Comparison of ENCODE assay signal across 20 cellular contexts in the genomic region with DNA sequence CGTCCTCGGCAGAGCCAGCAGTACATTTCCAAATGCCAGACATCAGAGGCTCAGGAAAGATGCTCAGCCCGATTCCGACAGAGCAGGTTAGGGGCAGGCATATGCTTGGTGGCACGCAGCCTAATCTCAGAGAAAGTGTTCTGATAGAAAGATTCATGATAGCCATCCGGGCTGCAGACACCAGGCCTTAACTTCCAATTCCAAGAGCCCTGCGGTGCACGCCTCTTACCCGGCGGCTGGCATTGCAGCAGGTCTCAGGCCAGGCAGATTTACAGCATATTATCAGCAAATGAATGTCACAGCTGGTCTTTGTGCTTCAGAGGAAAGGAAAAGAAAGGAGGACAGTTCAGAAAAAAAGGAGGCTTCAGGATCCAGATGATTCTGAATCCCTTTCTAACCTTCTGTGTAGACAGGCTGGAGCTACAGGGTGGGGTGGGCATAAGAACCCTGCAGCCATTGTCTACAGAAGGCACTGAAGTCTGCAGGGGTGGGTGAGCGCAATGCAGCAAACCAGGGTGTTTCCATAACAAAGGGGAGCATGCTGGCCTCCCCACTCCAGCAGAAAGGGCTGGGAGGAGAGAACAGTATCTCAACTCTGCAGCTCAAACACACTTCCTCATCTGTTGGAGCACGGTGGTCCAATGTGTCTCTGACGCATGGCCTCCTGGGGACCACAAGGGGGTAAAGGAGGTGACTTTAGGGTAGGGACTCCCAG.
DNase-seq lines count a peak whose midpoint lies in the region; ATAC-seq and TF ChIP-seq lines count a peak whose summit lies in the region.
"Had no signal": no experiment of that assay in that cellular context is flagged by ENCODE, and none has a peak within 500 bp of the region (broad histone marks: within the 10 kb centered on the region; RNA-seq: fewer than 3 reads in every experiment).

No MANE protein-coding gene starts in this region.

- no peak overlapping the region for H2AK5ac ChIP-seq in H9 (ENCODE audit: insufficient read length, low read length)
- H2AK5ac ChIP-seq in neuronal stem cell (ENCODE audit: low read depth, low read length): no peak overlapping the region

- no CpG with 5 or more reads among the region's 13 CpGs for WGBS in H9 (ENCODE audit: extremely low coverage, insufficient read length, low lambda C conversion rate)
- WGBS in iPS DF 6.9 (ENCODE audit: insufficient coverage, insufficient read length): no CpG with 5 or more reads among the region's 13 CpGs
- WGBS in neuronal stem cell (ENCODE audit: extremely low coverage in 2 of 2, insufficient read length in 2 of 2, insufficient replicate concordance in 1 of 2), 2 donors: no CpG with 5 or more reads among the region's 13 CpGs

- POLR2A ChIA-PET in CD4-positive, alpha-beta T cell (lab: Charles Lee): no interaction called here

- H3K9me3 ChIP-seq in H9 (ENCODE audit: control insufficient read depth, low read depth, low read length): no peaks in the 10 kb centered on the region
- H3K9me3 ChIP-seq in iPS DF 6.9 (ENCODE audit: control insufficient read depth, insufficient read depth, low read length): no peaks in the 10 kb centered on the region
- H3K9me3 ChIP-seq in neuronal stem cell (replicated peaks in 1 of 2; ENCODE audit: control insufficient read depth in 2 of 2, insufficient read depth in 1 of 2, low read depth in 1 of 2, low read length in 2 of 2): no peaks in the 10 kb centered on the region
- no peaks in the 10 kb centered on the region for H3K9me3 ChIP-seq in CD4-positive, alpha-beta T cell (ENCODE audit: control insufficient read depth, low read length)
- H3K9me3 ChIP-seq: A549 had no signal

- H3K27me3 Mint-ChIP-seq in H9 (ENCODE audit: low read depth): peaks cover 5% of the 10 kb centered on the region
- H3K27me3 Mint-ChIP-seq in CD4-positive, alpha-beta T cell: peaks cover 14% of the 10 kb centered on the region
- H3K27me3 Mint-ChIP-seq: CD8-positive, alpha-beta memory T cell had no signal

- no peak overlapping the region for H4K5ac ChIP-seq in H9 (ENCODE audit: insufficient read length, low read depth, low read length)

- DNase-seq in H9 (peak; percentile 67), iPS DF 6.9 (ENCODE audit: low read depth, low spot score) (peak; percentile 33), neuronal stem cell (ENCODE audit: low spot score) (no peak), GDM1 (lab: John Stamatoyannopoulos, UW) (no peak)
- no peak for DNase-seq in CD4-positive, alpha-beta T cell
- DNase-seq: CD8-positive, alpha-beta memory T cell; DMS53; EL; HCEC 1CT; NCI-H1092 treated with DMSO at 0.1 percent for 48 hours; NCI-H146; NCI-H2081; NCI-H2171 treated with DMSO at 0.1 percent for 48 hours; NCI-H748 treated with DMSO at 0.1 percent for 48 hours; OCI-M1; Right ventricle myocardium superior had no signal

- no peak overlapping the region for H2BK120ac ChIP-seq in H9 (ENCODE audit: low read depth, low read length, poor library complexity, severe bottlenecking)
- H2BK120ac ChIP-seq in neuronal stem cell (ENCODE audit: low read depth, low read length): no peak overlapping the region

- no peak overlapping the region for H3K4ac ChIP-seq in H9 (ENCODE audit: low read depth, low read length)
- H3K4ac ChIP-seq in neuronal stem cell (ENCODE audit: low read length): no peak overlapping the region

- intact Hi-C loops in CD4-positive, alpha-beta T cell (cut with DNase I, micrococcal nuclease): no loop called here

- no peak overlapping the region for H2AFZ ChIP-seq in H9 (ENCODE audit: low read length)
- H2AFZ ChIP-seq in neuronal stem cell (ENCODE audit: low read length): no peak overlapping the region

- H3K4me1 Mint-ChIP-seq in H9: peaks cover 33 to 50% of the 10 kb centered on the region in 2 experiments
- H3K4me1 Mint-ChIP-seq in CD4-positive, alpha-beta T cell (ENCODE audit: low read depth): no peaks in the 10 kb centered on the region
- H3K4me1 Mint-ChIP-seq: CD8-positive, alpha-beta memory T cell had no signal

- no peaks in the 10 kb centered on the region for H3K79me1 ChIP-seq in H9 (ENCODE audit: insufficient read depth, low read depth, low read length, poor library complexity, severe bottlenecking)
- H3K79me1 ChIP-seq in neuronal stem cell (ENCODE audit: low read depth, low read length): no peaks in the 10 kb centered on the region

- no peak overlapping the region for H2BK15ac ChIP-seq in H9 (ENCODE audit: low read depth, low read length)
- no peak overlapping the region for H2BK15ac ChIP-seq in neuronal stem cell (ENCODE audit: low read length)

- H3K4me2 ChIP-seq in H9 (ENCODE audit: insufficient read depth, insufficient read length, low read length) (peak overlapping the region; percentile 0), neuronal stem cell (ENCODE audit: insufficient read depth, low read length, poor library complexity, severe bottlenecking) (no peak overlapping the region)
- H3K4me2 ChIP-seq: A549; BLaER1 treated with 17β-estradiol and CSF1 and Interleukin-3, amounts not matched to agents 10 nM and 100 nM had no signal

- peak overlapping the region; percentile 29 for H3K18ac ChIP-seq in H9 (ENCODE audit: insufficient read length, low read depth, low read length)
- H3K18ac ChIP-seq in neuronal stem cell (ENCODE audit: low read length): peak overlapping the region; percentile 68

- H3K79me2 ChIP-seq in H9 (ENCODE audit: insufficient read depth, low read length): no peaks in the 10 kb centered on the region

- H2BK12ac ChIP-seq in H9 (ENCODE audit: insufficient read length, low read depth, low read length) (no peak overlapping the region), neuronal stem cell (ENCODE audit: low read length) (no peak overlapping the region)

- TF ChIP-seq CTCF in H9 (conservative IDR thresholded peaks at IDR 0.05): no peak
- no peak for TF ChIP-seq CTCF in CD4-positive, alpha-beta T cell (IDR thresholded peaks at IDR 0.05)

- H4K91ac ChIP-seq in H9 (ENCODE audit: insufficient read length, low read depth, low read length): no peak overlapping the region
- no peak overlapping the region for H4K91ac ChIP-seq in neuronal stem cell (ENCODE audit: low read depth, low read length, poor library complexity)

- ATAC-seq in SK-N-SH treated with all-trans-retinoic acid at 6 μM for 48 hours (peak; percentile 55; the same call in 2 of the 3 replicates), GM19397 (IDR thresholded peaks at IDR 0.05; ENCODE audit: unreplicated experiment) (no peak)
- no peak for ATAC-seq in CD4-positive, alpha-beta T cell (ENCODE audit: poor library complexity)
- ATAC-seq: A549 had no signal

- H3T11ph ChIP-seq in H9 (ENCODE audit: low read length): no peak overlapping the region

- no peaks in the 10 kb centered on the region for H4K20me1 ChIP-seq in H9 (ENCODE audit: control insufficient read depth, insufficient read depth, insufficient read length)
- H4K20me1 ChIP-seq: BLaER1 treated with 17β-estradiol and CSF1 and Interleukin-3, amounts not matched to agents 10 nM and 100 nM had no signal

- H2BK5ac ChIP-seq in H9 (ENCODE audit: insufficient read length, low read length): no peak overlapping the region
- H2BK5ac ChIP-seq in neuronal stem cell (ENCODE audit: low read length): no peak overlapping the region

- H3K23me2 ChIP-seq in H9 (ENCODE audit: insufficient read length, low read depth, low read length, poor library complexity, severe bottlenecking): no peaks in the 10 kb centered on the region

- H4K8ac ChIP-seq in H9 (replicated peaks; ENCODE audit: insufficient read length, low read depth, low read length) (no peak overlapping the region), neuronal stem cell (ENCODE audit: low read depth, low read length) (no peak overlapping the region)

- no peak overlapping the region for H3K4me3 ChIP-seq in iPS DF 6.9 (ENCODE audit: low read length)
- no peak overlapping the region for H3K4me3 ChIP-seq in neuronal stem cell (ENCODE audit: low read length in 2 of 2)
- H3K4me3 ChIP-seq: A549; BLaER1 treated with 17β-estradiol and CSF1 and Interleukin-3, amounts not matched to agents 10 nM and 100 nM had no signal

- no peak overlapping the region for H3K23ac ChIP-seq in H9 (ENCODE audit: insufficient read length, low read depth, low read length)
- no peak overlapping the region for H3K23ac ChIP-seq in neuronal stem cell (ENCODE audit: low read depth, low read length, poor library complexity)

- H3K4me1 ChIP-seq in H9 (ENCODE audit: insufficient read depth, low read length): no peaks in the 10 kb centered on the region; the same call in 1 of the 2 replicates
- peaks cover 2% of the 10 kb centered on the region; the same call in 1 of the 2 replicates for H3K4me1 ChIP-seq in iPS DF 6.9 (ENCODE audit: control insufficient read depth, insufficient read depth, low read length)
- peaks cover 0 to 24% of the 10 kb centered on the region in 2 donors for H3K4me1 ChIP-seq in neuronal stem cell (ENCODE audit: control insufficient read depth in 2 of 2, insufficient read depth in 1 of 2, low read depth in 1 of 2, low read length in 2 of 2)
- H3K4me1 ChIP-seq: A549 had no signal

- H3K27ac Mint-ChIP-seq in H9: peak overlapping the region; percentile 66 to 92 (median 82); a peak in 6 of 7 replicates
- H3K27ac Mint-ChIP-seq in CD4-positive, alpha-beta T cell: no peak overlapping the region
- H3K27ac Mint-ChIP-seq: CD8-positive, alpha-beta memory T cell had no signal

- H3K36me3 ChIP-seq in iPS DF 6.9 (ENCODE audit: control insufficient read depth, insufficient read depth, low read length): no peaks in the 10 kb centered on the region
- H3K36me3 ChIP-seq in neuronal stem cell (replicated peaks in 1 of 2; ENCODE audit: control insufficient read depth in 2 of 2, insufficient read depth in 2 of 2, low read length in 2 of 2): no peaks in the 10 kb centered on the region
- H3K36me3 ChIP-seq: BLaER1 treated with 17β-estradiol and CSF1 and Interleukin-3, amounts not matched to agents 10 nM and 100 nM had no signal

- H3K36me3 Mint-ChIP-seq in H9 (ENCODE audit: insufficient read depth in 1 of 3, low read depth in 3 of 3): peaks cover 0 to 6% (median 2%) of the 10 kb centered on the region in 3 experiments; a peak in 3 of 7 replicates
- no peaks in the 10 kb centered on the region for H3K36me3 Mint-ChIP-seq in CD4-positive, alpha-beta T cell (ENCODE audit: low read depth)
- H3K36me3 Mint-ChIP-seq: CD8-positive, alpha-beta memory T cell had no signal

- H3K9ac ChIP-seq in H9 (ENCODE audit: extremely low read depth, insufficient read length, low read length) (no peak overlapping the region), neuronal stem cell (ENCODE audit: low read depth, low read length, poor library complexity) (no peak overlapping the region)
- H3K9ac ChIP-seq: BLaER1 treated with 17β-estradiol and CSF1 and Interleukin-3, amounts not matched to agents 10 nM and 100 nM had no signal

- H2BK20ac ChIP-seq in H9 (ENCODE audit: low read depth, low read length, poor library complexity, severe bottlenecking): no peak overlapping the region

- H3K27ac ChIP-seq in H9 (ENCODE audit: insufficient read length, low read depth, low read length) (no peak overlapping the region), iPS DF 6.9 (ENCODE audit: low read length) (no peak overlapping the region), neuronal stem cell (replicated peaks; ENCODE audit: low read length) (no peak overlapping the region)
- H3K27ac ChIP-seq in CD4-positive, alpha-beta T cell (ENCODE audit: low read depth, low read length): no peak overlapping the region
- H3K27ac ChIP-seq: A549; BLaER1 treated with 17β-estradiol and CSF1 and Interleukin-3, amounts not matched to agents 10 nM and 100 nM had no signal

- no peak overlapping the region for H3K56ac ChIP-seq in H9 (ENCODE audit: insufficient read length, low read depth, low read length)

- H3K14ac ChIP-seq in H9 (ENCODE audit: insufficient read depth, low read length) (peak overlapping the region; percentile 58; the same call in 1 of the 2 replicates), neuronal stem cell (ENCODE audit: low read length) (no peak overlapping the region)

- H3K4me3 Mint-ChIP-seq in H9: no peak overlapping the region; a peak in 1 of 5 replicates
- no peak overlapping the region for H3K4me3 Mint-ChIP-seq in CD4-positive, alpha-beta T cell
- H3K4me3 Mint-ChIP-seq: CD8-positive, alpha-beta memory T cell had no signal

- H3K9me3 Mint-ChIP-seq in H9: peaks cover 4 to 5% of the 10 kb centered on the region in 2 experiments; a peak in 3 of 5 replicates
- peaks cover 2% of the 10 kb centered on the region for H3K9me3 Mint-ChIP-seq in CD4-positive, alpha-beta T cell

- CTCF ChIA-PET in CD4-positive, alpha-beta T cell (lab: Charles Lee): no interaction called here

- H3K27me3 ChIP-seq in H9 (ENCODE audit: insufficient read depth, low read length): no peaks in the 10 kb centered on the region
- no peaks in the 10 kb centered on the region for H3K27me3 ChIP-seq in iPS DF 6.9 (ENCODE audit: control insufficient read depth, insufficient read depth, low read length)
- H3K27me3 ChIP-seq in neuronal stem cell (ENCODE audit: control insufficient read depth in 3 of 3, insufficient read depth in 3 of 3, low read depth in 1 of 3, low read length in 3 of 3): no peaks in the 10 kb centered on the region
- no peaks in the 10 kb centered on the region for H3K27me3 ChIP-seq in CD4-positive, alpha-beta T cell (ENCODE audit: control insufficient read depth, insufficient read depth, low read length)
- H3K27me3 ChIP-seq: BLaER1 treated with 17β-estradiol and CSF1 and Interleukin-3, amounts not matched to agents 10 nM and 100 nM had no signal

Comparison
In these comparisons a context has a peak if more than half of its experiments do, and no peak if none do; other contexts are left out.
1. DNase-seq: peak in H9 (single experiment) and iPS DF 6.9 (single experiment); none in neuronal stem cell (single experiment), GDM1 (single experiment) and CD4-positive, alpha-beta T cell (0 of 10).